ENCODE assay signal across 9 cellular contexts in the genomic region with DNA sequence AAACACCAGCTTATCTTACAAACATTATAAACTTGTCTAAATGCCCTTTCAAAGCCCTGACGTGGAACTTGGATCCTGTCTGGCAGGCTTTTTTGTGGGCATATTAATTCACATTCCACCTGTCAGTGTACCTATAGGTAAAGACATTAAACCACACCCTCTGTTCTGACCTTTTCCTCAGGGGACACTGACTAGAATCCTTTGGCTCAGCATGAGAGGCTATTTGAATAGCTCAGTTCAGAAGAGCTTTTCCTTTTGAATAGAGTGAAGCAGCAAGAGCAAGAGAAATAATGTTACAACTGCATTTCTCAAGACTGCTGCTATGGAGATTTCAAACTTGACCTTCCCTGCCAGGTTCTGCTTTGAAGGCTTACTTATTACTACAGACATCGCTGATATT.
A peak's percentile ranks its signal among the peaks of the same experiment; 100 is the strongest.
DNase-seq lines count a peak whose midpoint lies in the region; ATAC-seq, FAIRE-seq and TF ChIP-seq lines count a peak whose summit lies in the region.
"Had no signal": no experiment of that assay in that cellular context is flagged by ENCODE, and none has a peak within 500 bp of the region (broad histone marks: within the 10 kb centered on the region; RNA-seq: fewer than 3 reads in every experiment).

No MANE protein-coding gene starts in this region.

- no peak for FAIRE-seq in HepG2 (lab: Jason Lieb, UNC)
- FAIRE-seq: endothelial cell of umbilical vein had no signal

- TF ChIP-seq RAD21 in HepG2 (CRISPR knock-in tag; IDR thresholded peaks at IDR 0.05): no peak

- peaks cover 0 to 40% (median 1%) of the 10 kb centered on the region in 4 donors for H3K4me1 ChIP-seq in right lobe of liver
- no peaks in the 10 kb centered on the region for H3K4me1 ChIP-seq in HepG2 (ENCODE audit: insufficient read depth, low read length)
- no peaks in the 10 kb centered on the region for H3K4me1 ChIP-seq in breast epithelium
- H3K4me1 ChIP-seq in MM.1S (ENCODE audit: low read length): peaks cover 7% of the 10 kb centered on the region

- H3K27me3 ChIP-seq in right lobe of liver (no peaks in the 10 kb centered on the region), HepG2 (ENCODE audit: control insufficient read depth in 1 of 2, insufficient read depth in 2 of 2, low read length in 2 of 2) (no peaks in the 10 kb centered on the region), breast epithelium (no peaks in the 10 kb centered on the region), MM.1S (replicated peaks; ENCODE audit: insufficient read depth, low read length) (no peaks in the 10 kb centered on the region)

- H2AFZ ChIP-seq in HepG2 (ENCODE audit: low read length) (no peak overlapping the region), MM.1S (ENCODE audit: low read length) (no peak overlapping the region)

- no peaks in the 10 kb centered on the region for H4K20me1 ChIP-seq in HepG2 (ENCODE audit: insufficient read depth, low read length)
- no peaks in the 10 kb centered on the region for H4K20me1 ChIP-seq in MM.1S (ENCODE audit: insufficient read depth, low read length)

- H3K79me2 ChIP-seq in HepG2 (ENCODE audit: insufficient read depth, low read length) (no peaks in the 10 kb centered on the region), MM.1S (ENCODE audit: low read length) (no peaks in the 10 kb centered on the region)

- TF ChIP-seq EP300 in HepG2 (IDR thresholded peaks at IDR 0.05; ENCODE audit: low read depth in 2 of 2, low read length in 2 of 2) (no peak), HepG2 (CRISPR knock-in tag; IDR thresholded peaks at IDR 0.05; ENCODE audit: borderline replicate concordance) (no peak)

- no peaks in the 10 kb centered on the region for H3K9me2 ChIP-seq in MM.1S (replicated peaks; ENCODE audit: insufficient read depth, low read length)

- no peak for TF ChIP-seq POLR2A in right lobe of liver (IDR thresholded peaks at IDR 0.05)
- TF ChIP-seq POLR2A in HepG2 (IDR thresholded peaks at IDR 0.05; ENCODE audit: insufficient read depth in 1 of 2, low read depth in 2 of 2, low read length in 2 of 2): no peak
- no peak for TF ChIP-seq POLR2A in breast epithelium (IDR thresholded peaks at IDR 0.05)

- H3K9ac ChIP-seq in HepG2 (ENCODE audit: insufficient read depth, low read depth, low read length): no peak overlapping the region
- H3K9ac ChIP-seq in MM.1S (ENCODE audit: low read length): no peak overlapping the region

- H3K4me2 ChIP-seq in HepG2 (ENCODE audit: low read depth, low read length) (no peak overlapping the region), MM.1S (ENCODE audit: low read depth, low read length) (no peak overlapping the region)

- no peak for TF ChIP-seq CTCF in right lobe of liver (IDR thresholded peaks at IDR 0.05)
- no peak for TF ChIP-seq CTCF in HepG2 (CRISPR knock-in tag; IDR thresholded peaks at IDR 0.05)
- TF ChIP-seq CTCF in breast epithelium (IDR thresholded peaks at IDR 0.05): no peak
- TF ChIP-seq CTCF in MM.1S (IDR thresholded peaks at IDR 0.05; ENCODE audit: low read length): no peak

- 31% methylated on average over 2 of the region's 2 CpGs for WGBS in right lobe of liver (ENCODE audit: insufficient coverage, low coverage, low lambda C conversion rate, missing lambda C conversion rate)
- WGBS in HepG2 (ENCODE audit: low lambda C conversion rate): 98% methylated on average over 2 of the region's 2 CpGs

- POLR2A ChIA-PET in HepG2 (lab: Yijun Ruan, JAX): no interaction called here

- CTCF ChIA-PET in HepG2 (lab: Yijun Ruan, JAX; ENCODE audit: low intra/inter-chr PET ratio, low total read pairs): no interaction called here

- intact Hi-C loops in right lobe of liver (cut with DNase I): no loop called here
- intact Hi-C loops in HepG2 (cut with micrococcal nuclease; ENCODE audit: unreplicated experiment): no loop called here
- intact Hi-C loops in breast epithelium (cut with DNase I; ENCODE audit: low total_unique reads): no loop called here
- intact Hi-C loops in posterior vena cava (cut with DNase I): no loop called here

- no peaks in the 10 kb centered on the region for H3F3A ChIP-seq in MM.1S (ENCODE audit: insufficient read depth, low read length)

- no peaks in the 10 kb centered on the region for H3K9me3 ChIP-seq in right lobe of liver
- H3K9me3 ChIP-seq in HepG2 (ENCODE audit: low read length): no peaks in the 10 kb centered on the region
- H3K9me3 ChIP-seq in breast epithelium: no peaks in the 10 kb centered on the region
- H3K9me3 ChIP-seq in MM.1S (replicated peaks; ENCODE audit: insufficient read depth, low read length): no peaks in the 10 kb centered on the region

- H3K27ac ChIP-seq in right lobe of liver (peak overlapping the region in 1 of 3 donors; percentile 15), HepG2 (ENCODE audit: extremely low read length, insufficient read depth, low read length) (no peak overlapping the region), breast epithelium (peak overlapping the region; percentile 17 to 49), MM.1S (ENCODE audit: low read length) (no peak overlapping the region)

- peaks cover 0 to 7% (median 2%) of the 10 kb centered on the region in 4 donors for H3K36me3 ChIP-seq in right lobe of liver
- peaks cover 0 to 24% of the 10 kb centered on the region in 2 experiments; a peak in 3 of 5 replicates for H3K36me3 ChIP-seq in HepG2 (replicated peaks in 1 of 2; ENCODE audit: control insufficient read depth in 1 of 2, insufficient read depth in 2 of 2, low read length in 2 of 2)
- H3K36me3 ChIP-seq in breast epithelium: no peaks in the 10 kb centered on the region
- H3K36me3 ChIP-seq in MM.1S (replicated peaks; ENCODE audit: insufficient read depth, low read length): no peaks in the 10 kb centered on the region

- in situ Hi-C loops in HepG2 (cut with HindIII; ENCODE audit: extremely low pct_ligation_motif_present, low pct_unique_long_range_greater_than_20kb): no loop called here

- BruUV-seq in HepG2 (replicated peaks; lab: Mats Ljungman, UMichigan): no TSS peak

- H3K4me3 ChIP-seq in right lobe of liver (no peak overlapping the region), HepG2 (replicated peaks in 1 of 3; ENCODE audit: insufficient read depth in 1 of 3, low read depth in 2 of 3, low read length in 3 of 3) (no peak overlapping the region), breast epithelium (no peak overlapping the region), MM.1S (ENCODE audit: low read length) (no peak overlapping the region)

- DNase-seq in right lobe of liver: no peak
- no peak for DNase-seq in HepG2 (ENCODE audit: low spot score)
- DNase-seq in breast epithelium (ENCODE audit: low spot score in 2 of 2): peak in 1 of 2 donors; percentile 46
- DNase-seq in left lobe of liver (ENCODE audit: low spot score): no peak
- DNase-seq in MM.1S: no peak
- DNase-seq in NCI-H82 treated with DMSO at 0.1 percent for 48 hours (lab: John Stamatoyannopoulos, UW; ENCODE audit: unreplicated experiment): no peak
- no peak for DNase-seq in posterior vena cava (ENCODE audit: low spot score)

- ATAC-seq in right lobe of liver (peak; percentile 69 to 73 (median 71)), HepG2 (no peak), left lobe of liver (peak; percentile 82), GM19324 (IDR thresholded peaks at IDR 0.05; ENCODE audit: low FRiP score, unreplicated experiment) (no peak)

TF ChIP-seq in HepG2, 621 proteins besides CTCF, POLR2A, EP300 and RAD21 (continues in another document):
- TF ChIP-seq ERF (CRISPR knock-in tag; IDR thresholded peaks at IDR 0.05) (no peak), MBNL3 (CRISPR knock-in tag; conservative IDR thresholded peaks at IDR 0.05) (no peak), ZNF207 (IDR thresholded peaks at IDR 0.05; ENCODE audit: borderline replicate concordance) (no peak), ARNT (IDR thresholded peaks at IDR 0.05) (no peak), RFXANK (CRISPR knock-in tag; IDR thresholded peaks at IDR 0.05) (no peak), KLF9 (CRISPR knock-in tag; IDR thresholded peaks at IDR 0.05; ENCODE audit: low read depth) (no peak), TAF1 (CRISPR knock-in tag; IDR thresholded peaks at IDR 0.05) (no peak), SAP130 (CRISPR knock-in tag; IDR thresholded peaks at IDR 0.05; ENCODE audit: low read depth) (no peak), ZNF556 (CRISPR knock-in tag; IDR thresholded peaks at IDR 0.05; ENCODE audit: borderline replicate concordance) (no peak)
- TF ChIP-seq, protein P1, sequence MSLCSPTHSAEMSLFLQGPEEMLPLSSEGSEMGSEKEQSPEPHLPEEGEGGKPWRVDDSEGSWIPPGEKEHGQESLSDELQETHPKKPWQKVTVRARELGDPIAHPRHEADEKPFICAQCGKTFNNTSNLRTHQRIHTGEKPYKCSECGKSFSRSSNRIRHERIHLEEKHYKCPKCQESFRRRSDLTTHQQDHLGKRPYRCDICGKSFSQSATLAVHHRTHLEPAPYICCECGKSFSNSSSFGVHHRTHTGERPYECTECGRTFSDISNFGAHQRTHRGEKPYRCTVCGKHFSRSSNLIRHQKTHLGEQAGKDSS (CRISPR knock-in tag; IDR thresholded peaks at IDR 0.05; ENCODE audit: borderline replicate concordance, low read depth): no peak
- TF ChIP-seq, protein P2, sequence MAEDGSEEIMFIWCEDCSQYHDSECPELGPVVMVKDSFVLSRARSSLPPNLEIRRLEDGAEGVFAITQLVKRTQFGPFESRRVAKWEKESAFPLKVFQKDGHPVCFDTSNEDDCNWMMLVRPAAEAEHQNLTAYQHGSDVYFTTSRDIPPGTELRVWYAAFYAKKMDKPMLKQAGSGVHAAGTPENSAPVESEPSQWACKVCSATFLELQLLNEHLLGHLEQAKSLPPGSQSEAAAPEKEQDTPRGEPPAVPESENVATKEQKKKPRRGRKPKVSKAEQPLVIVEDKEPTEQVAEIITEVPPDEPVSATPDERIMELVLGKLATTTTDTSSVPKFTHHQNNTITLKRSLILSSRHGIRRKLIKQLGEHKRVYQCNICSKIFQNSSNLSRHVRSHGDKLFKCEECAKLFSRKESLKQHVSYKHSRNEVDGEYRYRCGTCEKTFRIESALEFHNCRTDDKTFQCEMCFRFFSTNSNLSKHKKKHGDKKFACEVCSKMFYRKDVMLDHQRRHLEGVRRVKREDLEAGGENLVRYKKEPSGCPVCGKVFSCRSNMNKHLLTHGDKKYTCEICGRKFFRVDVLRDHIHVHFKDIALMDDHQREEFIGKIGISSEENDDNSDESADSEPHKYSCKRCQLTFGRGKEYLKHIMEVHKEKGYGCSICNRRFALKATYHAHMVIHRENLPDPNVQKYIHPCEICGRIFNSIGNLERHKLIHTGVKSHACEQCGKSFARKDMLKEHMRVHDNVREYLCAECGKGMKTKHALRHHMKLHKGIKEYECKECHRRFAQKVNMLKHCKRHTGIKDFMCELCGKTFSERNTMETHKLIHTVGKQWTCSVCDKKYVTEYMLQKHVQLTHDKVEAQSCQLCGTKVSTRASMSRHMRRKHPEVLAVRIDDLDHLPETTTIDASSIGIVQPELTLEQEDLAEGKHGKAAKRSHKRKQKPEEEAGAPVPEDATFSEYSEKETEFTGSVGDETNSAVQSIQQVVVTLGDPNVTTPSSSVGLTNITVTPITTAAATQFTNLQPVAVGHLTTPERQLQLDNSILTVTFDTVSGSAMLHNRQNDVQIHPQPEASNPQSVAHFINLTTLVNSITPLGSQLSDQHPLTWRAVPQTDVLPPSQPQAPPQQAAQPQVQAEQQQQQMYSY (CRISPR knock-in tag; IDR thresholded peaks at IDR 0.05): no peak

Comparison
In these comparisons a context has a peak if more than half of its experiments do, and no peak if none do; other contexts are left out.
1. ATAC-seq: peak in right lobe of liver (4 of 4) and left lobe of liver (single experiment); none in HepG2 (single experiment) and GM19324 (single experiment).
2. H3K27ac ChIP-seq: peak in breast epithelium (2 of 2); none in HepG2 (single experiment) and MM.1S (single experiment).